ENCODE assay signal across 16 cellular contexts in the genomic region with DNA sequence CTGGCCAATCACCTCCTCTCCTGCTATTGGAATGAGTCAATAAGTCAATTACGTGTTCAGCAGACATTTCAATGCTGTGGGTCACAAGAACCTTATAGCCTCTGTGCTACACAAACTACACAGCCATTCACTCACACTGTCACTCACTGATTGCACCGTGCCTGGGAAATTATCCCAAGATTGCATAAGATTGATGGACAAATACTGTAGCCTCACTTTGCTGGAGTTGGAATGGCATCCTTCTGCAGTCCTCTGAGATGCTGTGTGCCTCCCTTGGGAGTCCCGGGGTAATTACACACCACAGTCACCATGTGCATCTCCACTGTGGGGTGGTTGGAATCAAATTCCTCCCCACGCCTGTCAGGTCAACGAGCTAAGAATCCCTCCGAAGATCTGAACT.
A peak's percentile ranks its signal among the peaks of the same experiment; 100 is the strongest.
DNase-seq lines count a peak whose midpoint lies in the region; TF ChIP-seq lines count a peak whose summit lies in the region.
"Had no signal": no experiment of that assay in that cellular context is flagged by ENCODE, and none has a peak within 500 bp of the region (broad histone marks: within the 10 kb centered on the region; RNA-seq: fewer than 3 reads in every experiment).

No MANE protein-coding gene starts in this region.

- no peaks in the 10 kb centered on the region for H3K36me3 ChIP-seq in right atrium auricular region
- no peaks in the 10 kb centered on the region for H3K36me3 ChIP-seq in left ventricle myocardium inferior
- H3K36me3 ChIP-seq in vagina = no peaks in the 10 kb centered on the region

- H3K4me1 ChIP-seq in right atrium auricular region (peaks cover 0 to 10% of the 10 kb centered on the region in 2 donors), left ventricle myocardium inferior (peaks cover 20% of the 10 kb centered on the region), vagina (no peaks in the 10 kb centered on the region)

- H3K4me1 Mint-ChIP-seq in activated CD4-positive, alpha-beta T cell treated with anti-CD3 and anti-CD28 coated beads, Interleukin-2, amount 10 ng/mL, durations not matched to agents 24 days and 14 days = peaks cover 10% of the 10 kb centered on the region
- H3K4me1 Mint-ChIP-seq: GM23338, H9 had no signal

- no peak overlapping the region for H3K4me3 Mint-ChIP-seq in activated CD4-positive, alpha-beta T cell treated with anti-CD3 and anti-CD28 coated beads, Interleukin-2, amount 10 ng/mL, durations not matched to agents 24 days and 14 days
- H3K4me3 Mint-ChIP-seq: CD4-positive, alpha-beta memory T cell; GM23338; H9; HFFc6 had no signal

- H3K27ac ChIP-seq in right atrium auricular region (no peak overlapping the region), left ventricle myocardium inferior (replicated peaks) (no peak overlapping the region), vagina (no peak overlapping the region), coronary artery (no peak overlapping the region)

- peak; percentile 38 for DNase-seq in right atrium auricular region (ENCODE audit: low spot score)
- DNase-seq in left ventricle myocardium inferior = no peak
- peak; percentile 5 for DNase-seq in fibroblast of the aortic adventitia (ENCODE audit: low read depth)
- DNase-seq in vagina (ENCODE audit: extremely low spot score in 2 of 2) = peak; percentile 9 to 42
- no peak for DNase-seq in coronary artery (ENCODE audit: low spot score)
- no peak for DNase-seq in activated CD4-positive, alpha-beta T cell treated with anti-CD3 and anti-CD28 coated beads, Interleukin-2, amount 10 ng/mL, durations not matched to agents 24 days and 14 days
- DNase-seq: C1 segment of cervical spinal cord; Calu3; CD4-positive, alpha-beta memory T cell; COR-L47; DMS53; DMS79 treated with DMSO at 0.1 percent for 48 hours; GF-D8; H9; HFFc6 had no signal

- no peaks in the 10 kb centered on the region for H3K27me3 Mint-ChIP-seq in activated CD4-positive, alpha-beta T cell treated with anti-CD3 and anti-CD28 coated beads, Interleukin-2, amount 10 ng/mL, durations not matched to agents 24 days and 14 days

- no peak for TF ChIP-seq POLR2A in vagina (IDR thresholded peaks at IDR 0.05)

- H3K27me3 ChIP-seq in right atrium auricular region (no peaks in the 10 kb centered on the region), left ventricle myocardium inferior (ENCODE audit: low read depth) (peaks cover 4% of the 10 kb centered on the region), vagina (no peaks in the 10 kb centered on the region)

- intact Hi-C loops in left ventricle myocardium inferior (cut with micrococcal nuclease) (no loop called here), vagina (cut with DNase I) (no loop called here)
- intact Hi-C loops in activated CD4-positive, alpha-beta T cell treated with anti-CD3 and anti-CD28 coated beads, Interleukin-2, amount 10 ng/mL, durations not matched to agents 24 days and 14 days (cut with micrococcal nuclease) = no loop called here

- H3K9me3 Mint-ChIP-seq in activated CD4-positive, alpha-beta T cell treated with anti-CD3 and anti-CD28 coated beads, Interleukin-2, amount 10 ng/mL, durations not matched to agents 24 days and 14 days = no peaks in the 10 kb centered on the region
- H3K9me3 Mint-ChIP-seq: GM23338, H9 had no signal

- H3K27ac Mint-ChIP-seq in activated CD4-positive, alpha-beta T cell treated with anti-CD3 and anti-CD28 coated beads, Interleukin-2, amount 10 ng/mL, durations not matched to agents 24 days and 14 days = no peak overlapping the region
- H3K27ac Mint-ChIP-seq: CD4-positive, alpha-beta memory T cell; GM23338; H9; HFFc6 had no signal

- TF ChIP-seq CTCF in right atrium auricular region (IDR thresholded peaks at IDR 0.05) (no peak), left ventricle myocardium inferior (IDR thresholded peaks at IDR 0.05; ENCODE audit: borderline replicate concordance) (no peak), fibroblast of the aortic adventitia (IDR thresholded peaks at IDR 0.05; ENCODE audit: insufficient read depth, low read length) (no peak), vagina (IDR thresholded peaks at IDR 0.05) (no peak), coronary artery (IDR thresholded peaks at IDR 0.05) (no peak)

- no peaks in the 10 kb centered on the region for H3K9me3 ChIP-seq in right atrium auricular region
- H3K9me3 ChIP-seq in left ventricle myocardium inferior (replicated peaks) = no peaks in the 10 kb centered on the region
- H3K9me3 ChIP-seq in vagina = no peaks in the 10 kb centered on the region

- H3K4me3 ChIP-seq in right atrium auricular region (no peak overlapping the region), left ventricle myocardium inferior (no peak overlapping the region), fibroblast of the aortic adventitia (ENCODE audit: low read depth, low read length) (no peak overlapping the region), vagina (no peak overlapping the region), coronary artery (no peak overlapping the region)
- H3K4me3 ChIP-seq: GM23338 had no signal

- H3K36me3 Mint-ChIP-seq in activated CD4-positive, alpha-beta T cell treated with anti-CD3 and anti-CD28 coated beads, Interleukin-2, amount 10 ng/mL, durations not matched to agents 24 days and 14 days (ENCODE audit: low read depth) = no peaks in the 10 kb centered on the region
- H3K36me3 Mint-ChIP-seq: CD4-positive, alpha-beta memory T cell had no signal

Comparison
In these comparisons a context has a peak if more than half of its experiments do, and no peak if none do; other contexts are left out.
1. DNase-seq: peak in right atrium auricular region (single experiment), fibroblast of the aortic adventitia (single experiment) and vagina (2 of 2); none in left ventricle myocardium inferior (single experiment), coronary artery (single experiment) and activated CD4-positive, alpha-beta T cell treated with anti-CD3 and anti-CD28 coated beads, Interleukin-2, amount 10 ng/mL, durations not matched to agents 24 days and 14 days (single experiment).